ENCODE assay signal across 8 cellular contexts in the genomic region with DNA sequence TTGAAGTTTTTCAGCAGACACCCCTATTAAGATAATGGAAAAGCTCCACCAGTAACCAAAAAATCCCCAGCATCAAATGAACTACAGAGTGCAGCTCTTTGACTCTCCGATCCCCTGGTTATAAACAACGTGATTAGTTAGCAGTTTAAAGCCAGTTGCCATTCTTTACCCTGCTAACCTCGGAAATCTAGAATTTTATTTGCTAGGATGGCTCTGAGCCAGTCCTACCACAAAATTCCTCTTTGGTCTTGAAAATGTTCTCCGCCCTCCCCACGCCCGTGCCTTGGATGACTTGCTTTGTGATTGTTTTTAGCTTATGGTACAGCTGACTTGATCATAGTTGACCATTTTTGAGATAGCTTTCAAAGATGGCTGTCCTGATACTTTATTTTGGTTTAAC. TPM values are rescaled to one million over a fixed set of nuclear protein-coding genes. Genes with fewer than 3 reads are reported as not detected.
DNase-seq lines count a peak whose midpoint lies in the region; ATAC-seq and TF ChIP-seq lines count a peak whose summit lies in the region.

No MANE protein-coding gene starts in this region.

- peak overlapping the region; percentile 83 for H3K4me3 ChIP-seq in GM06990 (replicated peaks; ENCODE audit: low read depth, low read length)
- H3K4me3 ChIP-seq in PC-3 (ENCODE audit: low read length): peak overlapping the region; percentile 94

- DNase-seq in GM06990 (ENCODE audit: extremely low read depth, insufficient read length) (no peak), PC-3 (peak; percentile 81), cortex of kidney (lab: John Stamatoyannopoulos, UW) (no peak), islet precursor cell (no peak)
- no peak for DNase-seq in effector memory CD8-positive, alpha-beta T cell
- DNase-seq in natural killer cell treated with Interleukin-12 subunit alpha and Interleukin-12 subunit beta and Interleukin-15 and Interleukin-18, amount 100 ng/mL, for 72 hours (ENCODE audit: low spot score): no peak

- peak; percentile 11 for ATAC-seq in PC-3
- ATAC-seq in effector memory CD8-positive, alpha-beta T cell (replicated peaks): no peak
- ATAC-seq in natural killer cell treated with Interleukin-12 subunit alpha and Interleukin-12 subunit beta and Interleukin-15 and Interleukin-18, amount 100 ng/mL, for 72 hours: no peak
- ATAC-seq in GM18870 (IDR thresholded peaks at IDR 0.05; ENCODE audit: unreplicated experiment): no peak
- ATAC-seq in HG03342 (IDR thresholded peaks at IDR 0.05; ENCODE audit: unreplicated experiment): no peak

- no peaks in the 10 kb centered on the region for H3K9me3 Mint-ChIP-seq in effector memory CD8-positive, alpha-beta T cell
- no peaks in the 10 kb centered on the region for H3K9me3 Mint-ChIP-seq in natural killer cell treated with Interleukin-12 subunit alpha and Interleukin-12 subunit beta and Interleukin-15 and Interleukin-18, amount 100 ng/mL, for 72 hours

- H3K4me2 ChIP-seq in PC-3 (ENCODE audit: low read length): peak overlapping the region; percentile 94

- peak overlapping the region; percentile 94 to 95 for H3K4me3 Mint-ChIP-seq in effector memory CD8-positive, alpha-beta T cell
- H3K4me3 Mint-ChIP-seq in natural killer cell treated with Interleukin-12 subunit alpha and Interleukin-12 subunit beta and Interleukin-15 and Interleukin-18, amount 100 ng/mL, for 72 hours: peak overlapping the region; percentile 97

- no peaks in the 10 kb centered on the region for H3K27me3 Mint-ChIP-seq in effector memory CD8-positive, alpha-beta T cell
- H3K27me3 Mint-ChIP-seq in natural killer cell treated with Interleukin-12 subunit alpha and Interleukin-12 subunit beta and Interleukin-15 and Interleukin-18, amount 100 ng/mL, for 72 hours: no peaks in the 10 kb centered on the region

- no peak for TF ChIP-seq CTCF in GM06990 (IDR thresholded peaks at IDR 0.05; ENCODE audit: insufficient read depth, low read length, poor library complexity, severe bottlenecking)
- TF ChIP-seq CTCF in PC-3 (conservative IDR thresholded peaks at IDR 0.05; ENCODE audit: low read depth, low read length): no peak

- no peaks in the 10 kb centered on the region; the same call in 1 of the 2 replicates for H3K36me3 ChIP-seq in GM06990 (ENCODE audit: control insufficient read depth, insufficient read depth, low read length)
- H3K36me3 ChIP-seq in PC-3 (ENCODE audit: low read depth, low read length): no peaks in the 10 kb centered on the region

- peaks cover 46% of the 10 kb centered on the region for H3K36me3 Mint-ChIP-seq in effector memory CD8-positive, alpha-beta T cell (ENCODE audit: insufficient read depth)
- H3K36me3 Mint-ChIP-seq in natural killer cell treated with Interleukin-12 subunit alpha and Interleukin-12 subunit beta and Interleukin-15 and Interleukin-18, amount 100 ng/mL, for 72 hours: no peaks in the 10 kb centered on the region

- H3K4me1 Mint-ChIP-seq in effector memory CD8-positive, alpha-beta T cell (ENCODE audit: low read depth in 2 of 2): peaks cover 14 to 29% of the 10 kb centered on the region in 2 donors
- peaks cover 17 to 41% of the 10 kb centered on the region in 2 donors for H3K4me1 Mint-ChIP-seq in natural killer cell treated with Interleukin-12 subunit alpha and Interleukin-12 subunit beta and Interleukin-15 and Interleukin-18, amount 100 ng/mL, for 72 hours (ENCODE audit: low read depth in 2 of 2)

- peaks cover 43% of the 10 kb centered on the region for H3K79me2 ChIP-seq in PC-3 (ENCODE audit: low read length)

- POLR2A ChIA-PET in PC-3 (lab: Charles Lee; ENCODE audit: unreplicated experiment): interaction anchor here (0.5 to 2.5 kb wide), 7 partner anchors 76 to 149 kb away, joined by 3 to 20 read pairs (median 6); a partner anchor contains a TSS

- H3K9me3 ChIP-seq in PC-3 (ENCODE audit: low read length): no peaks in the 10 kb centered on the region

- peaks cover 33% of the 10 kb centered on the region for H3K4me1 ChIP-seq in PC-3 (ENCODE audit: insufficient read depth, low read length)

- no TSS peak for BruUV-seq in PC-3 (replicated peaks; lab: Mats Ljungman, UMichigan)

- H3K9me2 ChIP-seq in PC-3 (replicated peaks; ENCODE audit: low read length): no peaks in the 10 kb centered on the region

- H3K27ac Mint-ChIP-seq in effector memory CD8-positive, alpha-beta T cell: peak overlapping the region; percentile 98 to 99
- H3K27ac Mint-ChIP-seq in natural killer cell treated with Interleukin-12 subunit alpha and Interleukin-12 subunit beta and Interleukin-15 and Interleukin-18, amount 100 ng/mL, for 72 hours: peak overlapping the region; percentile 89 to 96

- H4K20me1 ChIP-seq in PC-3 (ENCODE audit: low read length): peaks cover 9% of the 10 kb centered on the region; the same call in 1 of the 2 replicates

- H3F3A ChIP-seq in PC-3 (ENCODE audit: low read length, unreplicated experiment): no peaks in the 10 kb centered on the region

- CTCF ChIA-PET in PC-3 (lab: Charles Lee): interaction anchor here (0.5 to 1.2 kb wide), 4 partner anchors 93 to 196 kb away, joined by 3 to 18 read pairs (median 10); no protein-coding TSS in a partner anchor

- intact Hi-C loops in PC-3 (cut with micrococcal nuclease): loop anchor here (5.0 kb wide), 1 partner anchor 338 kb away; no protein-coding TSS in a partner anchor

- H3K27me3 ChIP-seq in GM06990 (replicated peaks; ENCODE audit: control insufficient read depth, insufficient read depth, low read length): no peaks in the 10 kb centered on the region
- no peaks in the 10 kb centered on the region for H3K27me3 ChIP-seq in PC-3 (ENCODE audit: low read length)

- H3K27ac ChIP-seq in PC-3 (ENCODE audit: low read length): peak overlapping the region; percentile 84

- H2AFZ ChIP-seq in PC-3 (ENCODE audit: low read length): peak overlapping the region; percentile 75

- peak overlapping the region; percentile 92 for H3K9ac ChIP-seq in PC-3 (ENCODE audit: low read length)

RNA-seq across cellular contexts. Expression of a gene that starts 1.2 kb away (rescaled TPM):
- total RNA-seq in PC-3 (2014; rRNA removed): 123 and 126 TPM in 2 replicates
- total RNA-seq in natural killer cell treated with Interleukin-12 subunit alpha and Interleukin-12 subunit beta and Interleukin-15 and Interleukin-18, amount 100 ng/mL, for 72 hours: 10 to 100 TPM; 17.2 to 17.8 TPM
